ENCODE assay signal across 8 cellular contexts in genomic region chr6:88982720-88983119, GRCh38. TPM values are rescaled to one million over a fixed set of nuclear protein-coding genes. Genes with fewer than 3 reads are reported as not detected.
DNase-seq lines count a peak whose midpoint lies in the region; ATAC-seq and TF ChIP-seq lines count a peak whose summit lies in the region.

No MANE protein-coding gene starts in this region.

- H3K4me3 Mint-ChIP-seq in activated CD4-positive, alpha-beta memory T cell treated with anti-CD3 and anti-CD28 coated beads, Interleukin-2, amount 10 ng/mL, durations not matched to agents 7 days and 5 days, result no peak overlapping the region

- no peaks in the 10 kb centered on the region for H3K36me3 ChIP-seq in prostate gland

- H3K27ac Mint-ChIP-seq in activated CD4-positive, alpha-beta memory T cell treated with anti-CD3 and anti-CD28 coated beads, Interleukin-2, amount 10 ng/mL, durations not matched to agents 7 days and 5 days, result no peak overlapping the region

- H3K27me3 ChIP-seq in prostate gland (replicated peaks; ENCODE audit: insufficient read depth), result no peaks in the 10 kb centered on the region

- no peak overlapping the region for H3K4me3 ChIP-seq in prostate gland

- no peaks in the 10 kb centered on the region for H3K4me1 ChIP-seq in prostate gland (replicated peaks)

- ATAC-seq in HG03066 (IDR thresholded peaks at IDR 0.05; ENCODE audit: low read depth, unreplicated experiment), result peak; percentile 56

- WGBS in prostate gland, result 0% methylated on average over 2 of the region's 2 CpGs

- no peaks in the 10 kb centered on the region for H3K9me3 Mint-ChIP-seq in activated CD4-positive, alpha-beta memory T cell treated with anti-CD3 and anti-CD28 coated beads, Interleukin-2, amount 10 ng/mL, durations not matched to agents 7 days and 5 days

- TF ChIP-seq POLR2A in prostate gland (IDR thresholded peaks at IDR 0.05), result no peak

- peak; percentile 26 for DNase-seq in activated naive CD4-positive, alpha-beta T cell treated with Interleukin-2 at 50 U/mL for 16 hours
- no peak for DNase-seq in activated naive CD4-positive, alpha-beta T cell treated with anti-CD3 and anti-CD28 coated beads, Interleukin-2, amount 50 U/mL, for 16 hours
- DNase-seq in NCI-H345 treated with DMSO at 0.1 percent for 48 hours (lab: John Stamatoyannopoulos, UW; ENCODE audit: unreplicated experiment) (peak; percentile 8), glomerular visceral epithelial cell (ENCODE audit: extremely low spot score) (peak; percentile 71), prostate gland (ENCODE audit: low spot score) (peak; percentile 62), foreskin melanocyte (no peak)
- peak; percentile 20 for DNase-seq in activated CD4-positive, alpha-beta memory T cell treated with anti-CD3 and anti-CD28 coated beads, Interleukin-2, amount 10 ng/mL, durations not matched to agents 7 days and 5 days

- peaks cover 4% of the 10 kb centered on the region for H3K27me3 Mint-ChIP-seq in activated CD4-positive, alpha-beta memory T cell treated with anti-CD3 and anti-CD28 coated beads, Interleukin-2, amount 10 ng/mL, durations not matched to agents 7 days and 5 days

- intact Hi-C loops in prostate gland (cut with DNase I), result loop anchor here (2.0 to 10.0 kb wide), 5 partner anchors 52 to 390 kb away; partner anchors contain the start of gene PNRC1

- POLR2A ChIA-PET in activated CD4-positive, alpha-beta memory T cell treated with anti-CD3 and anti-CD28 coated beads, Interleukin-2, amount 10 ng/mL, durations not matched to agents 7 days and 5 days (lab: Charles Lee), result interaction anchor here (0.8 to 2.4 kb wide), 6 partner anchors 19 to 390 kb away, joined by 3 to 21 read pairs (median 4); partner anchors contain the start of genes PNRC1 and RNGTT

- peak; percentile 36 to 86 (median 74) for TF ChIP-seq CTCF in prostate gland (IDR thresholded peaks at IDR 0.05)

- H3K9me3 ChIP-seq in prostate gland, result no peaks in the 10 kb centered on the region

- H3K4me1 Mint-ChIP-seq in activated CD4-positive, alpha-beta memory T cell treated with anti-CD3 and anti-CD28 coated beads, Interleukin-2, amount 10 ng/mL, durations not matched to agents 7 days and 5 days, result no peaks in the 10 kb centered on the region

- no peaks in the 10 kb centered on the region for H3K36me3 Mint-ChIP-seq in activated CD4-positive, alpha-beta memory T cell treated with anti-CD3 and anti-CD28 coated beads, Interleukin-2, amount 10 ng/mL, durations not matched to agents 7 days and 5 days (ENCODE audit: low read depth)

- CTCF ChIA-PET in activated CD4-positive, alpha-beta memory T cell treated with anti-CD3 and anti-CD28 coated beads, Interleukin-2, amount 10 ng/mL, durations not matched to agents 7 days and 5 days (lab: Charles Lee), result interaction anchor here (0.6 to 3.3 kb wide), 33 partner anchors 9 to 606 kb away, joined by 3 to 21 read pairs (median 5); partner anchors contain the start of genes ANKRD6, PNRC1, RNGTT and SRSF12

- no peak overlapping the region for H3K27ac ChIP-seq in prostate gland

RNA-seq across cellular contexts. Expression of gene RNGTT, which starts 19.3 kb away (rescaled TPM):
- total RNA-seq in activated CD4-positive, alpha-beta memory T cell treated with anti-CD3 and anti-CD28 coated beads, Interleukin-2, amount 10 ng/mL, durations not matched to agents 7 days and 5 days, result 10 to 100 TPM; 18.6 TPM
- total RNA-seq in prostate gland, result 10 to 100 TPM; 10.1 to 23.6 TPM

Comparison
In these comparisons a context has a peak if more than half of its experiments do, and no peak if none do; other contexts are left out.
1. DNase-seq: peak in activated naive CD4-positive, alpha-beta T cell treated with Interleukin-2 at 50 U/mL for 16 hours (single experiment), NCI-H345 treated with DMSO at 0.1 percent for 48 hours (single experiment), activated CD4-positive, alpha-beta memory T cell treated with anti-CD3 and anti-CD28 coated beads, Interleukin-2, amount 10 ng/mL, durations not matched to agents 7 days and 5 days (single experiment), glomerular visceral epithelial cell (single experiment) and prostate gland (single experiment); none in activated naive CD4-positive, alpha-beta T cell treated with anti-CD3 and anti-CD28 coated beads, Interleukin-2, amount 50 U/mL, for 16 hours (single experiment) and foreskin melanocyte (single experiment).